ENCODE assay signal across 8 cellular contexts in genomic region chr20:17965042-17965697, GRCh38.
DNase-seq lines count a peak whose midpoint lies in the region; TF ChIP-seq lines count a peak whose summit lies in the region.

No MANE protein-coding gene starts in this region.

- TF ChIP-seq CTCF in C4-2B (conservative IDR thresholded peaks at IDR 0.05) (no peak), brain microvascular endothelial cell (IDR thresholded peaks at IDR 0.05; ENCODE audit: low read depth, low read length, missing control alignments) (no peak), GM20000 (IDR thresholded peaks at IDR 0.05; ENCODE audit: extremely low read depth, missing control alignments) (no peak)

- H3K27me3 ChIP-seq in brain microvascular endothelial cell (replicated peaks) = no peaks in the 10 kb centered on the region
- H3K27me3 ChIP-seq in muscle layer of duodenum (ENCODE audit: low read depth, low read length) = no peaks in the 10 kb centered on the region

- peak; percentile 51 for DNase-seq in KBM-7
- DNase-seq in brain microvascular endothelial cell = no peak
- DNase-seq in activated CD4-positive, CD25-positive, alpha-beta regulatory T cell (lab: John Stamatoyannopoulos, UW) = no peak
- DNase-seq in COLO668 (lab: John Stamatoyannopoulos, UW; ENCODE audit: unreplicated experiment) = no peak
- no peak for DNase-seq in GM20000 (ENCODE audit: low spot score)
- DNase-seq in NCI-H2029 (lab: John Stamatoyannopoulos, UW) = no peak

- no peaks in the 10 kb centered on the region for H3K9me3 ChIP-seq in muscle layer of duodenum (ENCODE audit: control insufficient read depth in 1 of 2, low read length in 2 of 2)

- peaks cover 27 to 34% of the 10 kb centered on the region in 2 donors for H3K4me1 ChIP-seq in muscle layer of duodenum (ENCODE audit: control insufficient read depth in 1 of 2, insufficient read depth in 2 of 2, low read length in 2 of 2)

- in situ Hi-C loops in KBM-7 (cut with MboI; ENCODE audit: low pct_unique_long_range_greater_than_20kb, low sequenced_read_pairs) (no loop called here), brain microvascular endothelial cell (cut with HindIII; ENCODE audit: low pct_ligation_motif_present, low sequenced_read_pairs) (no loop called here)

- peak overlapping the region; percentile 13; the same call in 1 of the 2 replicates for H3K27ac ChIP-seq in C4-2B
- H3K27ac ChIP-seq in brain microvascular endothelial cell = no peak overlapping the region
- H3K27ac ChIP-seq in muscle layer of duodenum (ENCODE audit: low read length) = peak overlapping the region; percentile 95

- H3K36me3 ChIP-seq in brain microvascular endothelial cell (replicated peaks) = peaks cover 4% of the 10 kb centered on the region
- H3K36me3 ChIP-seq in muscle layer of duodenum (ENCODE audit: control insufficient read depth in 1 of 2, insufficient read depth in 2 of 2, low read length in 2 of 2) = peaks cover 0 to 8% of the 10 kb centered on the region in 2 donors

- H3K4me3 ChIP-seq in brain microvascular endothelial cell (ENCODE audit: low read depth, low read length) (peak overlapping the region; percentile 95), muscle layer of duodenum (ENCODE audit: low read depth in 1 of 2, low read length in 2 of 2) (peak overlapping the region; percentile 84 to 95)
